ENCODE assay signal across 17 cellular contexts in genomic region chr4:116515959-116516358, GRCh38.
"Had no signal": no experiment of that assay in that cellular context is flagged by ENCODE, and none has a peak within 500 bp of the region (broad histone marks: within the 10 kb centered on the region; RNA-seq: fewer than 3 reads in every experiment).

No MANE protein-coding gene starts in this region.

- H3K27me3 Mint-ChIP-seq: type B pancreatic cell had no signal

- H3K27me3 ChIP-seq: colonic mucosa, heart right ventricle, right atrium auricular region, sigmoid colon, uterus had no signal

- H3K36me3 ChIP-seq: colonic mucosa, heart right ventricle, left ventricle myocardium inferior, right atrium auricular region, sigmoid colon, uterus had no signal

- ATAC-seq: heart right ventricle, natural killer cell had no signal

- H3K27ac ChIP-seq: colonic mucosa, heart right ventricle, left ventricle myocardium inferior, right atrium auricular region, sigmoid colon, skin epidermis, uterus had no signal

- H3K9me3 ChIP-seq: colonic mucosa, right atrium auricular region, sigmoid colon, uterus had no signal

- H3K4me3 Mint-ChIP-seq: endodermal cell, mesothelial cell of epicardium, natural killer cell, neural crest cell, type B pancreatic cell had no signal

- DNase-seq: colonic mucosa; effector CD4-positive, alpha-beta T cell; endodermal cell; heart right ventricle; hypothalamus; left ventricle myocardium inferior; mammary epithelial cell; natural killer cell; posterior cingulate gyrus; sigmoid colon; stimulated activated naive CD4-positive, alpha-beta T cell treated with Interleukin-2 at 50 U/mL for 16 hours; uterus had no signal

- H3K36me3 Mint-ChIP-seq: natural killer cell, type B pancreatic cell had no signal

- H3K4me1 ChIP-seq: colonic mucosa, heart right ventricle, left ventricle myocardium inferior, right atrium auricular region, sigmoid colon, uterus had no signal

- H3K27ac Mint-ChIP-seq: endodermal cell, mesothelial cell of epicardium, natural killer cell, type B pancreatic cell had no signal

- H3K4me1 Mint-ChIP-seq: endodermal cell, mesothelial cell of epicardium, natural killer cell, neural crest cell had no signal

- H3K4me3 ChIP-seq: colonic mucosa, heart right ventricle, left ventricle myocardium inferior, right atrium auricular region, sigmoid colon, skin epidermis, uterus had no signal
